1 cellular context compared by ENCODE assay signal in genomic region chr9:133608382-133608781, GRCh38.
A peak's percentile ranks its signal among the peaks of the same experiment; 100 is the strongest.
TF ChIP-seq lines count a peak whose summit lies in the region.

No MANE protein-coding gene starts in this region.

TF ChIP-seq in H1, 55 proteins besides CTCF, POLR2A, EP300 and RAD21:
- TF ChIP-seq KDM1A (IDR thresholded peaks at IDR 0.05; ENCODE audit: borderline replicate concordance, low read length) (peak; percentile 59; the same call in 1 of the 2 replicates), EZH2 (IDR thresholded peaks at IDR 0.05; ENCODE audit: low read depth, low read length, severe bottlenecking) (peak; percentile 29), RBBP5 (IDR thresholded peaks at IDR 0.05; ENCODE audit: borderline replicate concordance, low read depth, low read length) (no peak)
TF ChIP-seq in H1: peak in this region for 2.
